ENCODE assay signal across 1 cellular context in genomic region chr17:79721993-79722671, GRCh38.
TF ChIP-seq lines count a peak whose summit lies in the region.

No MANE protein-coding gene starts in this region.

TF ChIP-seq in A549, 52 proteins besides CTCF, POLR2A, EP300 and RAD21 (continued from another document):
- TF ChIP-seq BCL3 (IDR thresholded peaks at IDR 0.05) (no peak), HOXB13 (CRISPR knock-in tag; IDR thresholded peaks at IDR 0.05; ENCODE audit: low read depth) (no peak), JUNB (IDR thresholded peaks at IDR 0.05) (no peak), MAFK (IDR thresholded peaks at IDR 0.05; ENCODE audit: partially characterized antibody) (no peak), HES2 (IDR thresholded peaks at IDR 0.05) (no peak), POLR2AphosphoS2 (conservative IDR thresholded peaks at IDR 0.05; ENCODE audit: low read length) (no peak), EHMT2 (IDR thresholded peaks at IDR 0.05; ENCODE audit: low read depth) (no peak), RFX5 (IDR thresholded peaks at IDR 0.05) (no peak), NPAS2 (CRISPR knock-in tag; IDR thresholded peaks at IDR 0.05; ENCODE audit: borderline replicate concordance) (no peak), RARB (CRISPR knock-in tag; IDR thresholded peaks at IDR 0.05) (no peak), HOXA7 (CRISPR knock-in tag; IDR thresholded peaks at IDR 0.05) (no peak), MAX (IDR thresholded peaks at IDR 0.05) (no peak), USF2 (IDR thresholded peaks at IDR 0.05) (no peak), TFCP2L1 (CRISPR knock-in tag; IDR thresholded peaks at IDR 0.05) (no peak)
